In the genomic region with DNA sequence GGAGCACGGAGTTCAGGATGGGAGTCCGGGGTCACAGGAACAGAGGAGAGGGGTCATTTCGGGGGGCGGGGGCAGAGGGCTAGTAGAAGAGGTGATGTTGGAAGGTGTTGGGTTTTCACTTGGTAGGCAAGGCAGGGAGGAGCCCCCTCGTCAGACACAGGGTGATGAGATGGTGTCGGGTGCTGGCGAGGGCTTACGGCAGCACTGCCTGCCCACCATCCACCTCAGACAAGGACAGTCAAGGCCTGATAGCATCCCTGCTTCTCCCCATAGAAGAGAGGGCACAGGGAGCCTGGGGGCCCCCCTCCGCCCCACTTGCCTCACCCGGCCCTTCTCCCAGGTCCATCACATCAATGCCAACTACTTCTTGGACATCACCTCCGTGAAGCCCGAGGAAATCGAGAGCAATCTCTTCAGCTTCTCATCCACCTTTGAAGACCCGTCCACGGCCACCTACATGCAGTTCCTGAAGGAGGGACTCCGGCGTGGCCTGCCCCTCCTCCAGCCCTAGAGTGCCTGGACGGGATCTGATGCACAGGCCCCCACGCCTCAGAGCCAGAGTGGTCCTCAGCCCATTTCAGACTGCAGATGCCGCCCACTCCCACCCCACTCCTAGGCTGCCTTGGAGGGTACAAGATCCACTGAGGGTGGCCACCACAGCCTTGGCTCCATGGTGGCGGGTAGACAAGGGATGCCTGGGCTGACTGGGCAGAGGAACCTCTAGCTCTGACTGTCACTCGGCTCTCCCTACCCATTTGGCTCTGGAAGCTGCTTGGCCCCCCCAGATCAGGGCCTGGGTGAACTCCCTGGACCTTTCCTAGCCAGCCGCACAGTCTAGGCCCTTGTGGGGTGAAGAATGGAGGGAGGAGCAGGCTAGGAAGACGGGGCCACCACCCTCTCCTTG, we compare ENCODE assay signal across 19 cellular contexts. TPM values are rescaled to one million over a fixed set of nuclear protein-coding genes. Genes with fewer than 3 reads are reported as not detected.
"Had no signal": no experiment of that assay in that cellular context is flagged by ENCODE, and none has a peak within 500 bp of the region (broad histone marks: within the 10 kb centered on the region; RNA-seq: fewer than 3 reads in every experiment).

No MANE protein-coding gene starts in this region.

- H3K27me3 ChIP-seq: adrenal gland, cardiac muscle cell, esophagus squamous epithelium, SJCRH30, tibial nerve had no signal

- H3K4me3 ChIP-seq: adrenal gland, cardiac muscle cell, esophagus squamous epithelium, lung, SJCRH30, tibial nerve had no signal

- DNase-seq: activated CD4-positive, alpha-beta T cell treated with anti-CD3 and anti-CD28 coated beads, Interleukin-2, amount 10 ng/mL, durations not matched to agents 24 days and 14 days; activated CD4-positive, CD25-positive, alpha-beta regulatory T cell; activated CD8-positive, alpha-beta memory T cell treated with anti-CD3 and anti-CD28 coated beads for 24 hours; activated naive CD4-positive, alpha-beta T cell treated with anti-CD3 and anti-CD28 coated beads, Interleukin-2, amount 50 U/mL, for 16 hours; activated T-cell treated with anti-CD3 and anti-CD28 coated beads for 4 hours; cortex of kidney; effector CD4-positive, alpha-beta T cell; esophagus squamous epithelium; glutamatergic neuron; retina; stimulated activated CD4-positive, alpha-beta T cell treated with anti-CD3 and anti-CD28 coated beads, Interleukin-4, amount 100 ng/mL, for 1 hour; stimulated activated naive CD4-positive, alpha-beta T cell treated with Interleukin-2 at 50 U/mL for 16 hours; substantia nigra had no signal

- H3K27ac ChIP-seq: adrenal gland, SJCRH30 had no signal

- H3K9me3 Mint-ChIP-seq: activated CD4-positive, alpha-beta T cell treated with anti-CD3 and anti-CD28 coated beads, Interleukin-2, amount 10 ng/mL, durations not matched to agents 24 days and 14 days; T-helper 2 cell treated with Interferon-gamma antibody and Interleukin-4, amounts not matched to agents 5 μg/mL and 100 μg/mL, for 36 hours had no signal

- H3K9me3 ChIP-seq: adrenal gland, esophagus squamous epithelium, SJCRH30, tibial nerve had no signal

- H3K27ac Mint-ChIP-seq: activated CD4-positive, alpha-beta T cell treated with anti-CD3 and anti-CD28 coated beads, Interleukin-2, amount 10 ng/mL, durations not matched to agents 24 days and 14 days; T-helper 2 cell treated with Interferon-gamma antibody and Interleukin-4, amounts not matched to agents 5 μg/mL and 100 μg/mL, for 36 hours had no signal

- H3K4me3 Mint-ChIP-seq: activated CD4-positive, alpha-beta T cell treated with anti-CD3 and anti-CD28 coated beads, Interleukin-2, amount 10 ng/mL, durations not matched to agents 24 days and 14 days; T-helper 2 cell treated with Interferon-gamma antibody and Interleukin-4, amounts not matched to agents 5 μg/mL and 100 μg/mL, for 36 hours had no signal

- H3K27me3 Mint-ChIP-seq: activated CD4-positive, alpha-beta T cell treated with anti-CD3 and anti-CD28 coated beads, Interleukin-2, amount 10 ng/mL, durations not matched to agents 24 days and 14 days had no signal

RNA-seq across cellular contexts. Expression of a gene that starts 43.8 kb away (rescaled TPM):
- total RNA-seq: tibial nerve had no signal
